17 cellular contexts compared by ENCODE assay signal in the genomic region with DNA sequence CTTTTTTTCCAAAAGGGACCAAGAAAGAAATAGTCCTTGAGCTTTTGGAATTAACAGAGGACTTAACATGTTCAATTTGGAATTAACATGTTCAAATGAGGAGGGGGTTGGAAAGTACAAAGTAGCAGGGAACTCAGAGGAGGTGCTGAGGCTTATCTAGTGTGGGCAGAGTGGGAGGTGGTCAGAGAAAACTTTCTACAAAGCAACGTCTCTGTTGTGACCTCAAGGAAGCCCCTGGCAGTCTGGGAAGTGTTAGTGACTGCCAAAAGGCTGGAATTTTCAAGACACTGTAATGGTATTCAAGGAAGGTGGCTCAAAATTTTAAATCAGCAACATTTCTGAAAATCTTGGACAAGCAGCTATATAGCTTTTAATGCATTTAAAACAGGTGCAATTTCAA.
"Had no signal": no experiment of that assay in that cellular context is flagged by ENCODE, and none has a peak within 500 bp of the region (broad histone marks: within the 10 kb centered on the region; RNA-seq: fewer than 3 reads in every experiment).

No MANE protein-coding gene starts in this region.

- DNase-seq: dorsolateral prefrontal cortex; effector CD4-positive, alpha-beta T cell; hypothalamus; immature natural killer cell; left ventricle myocardium superior; mucosa of descending colon; naive B cell; stimulated activated CD4-positive, alpha-beta T cell treated with anti-CD3 and anti-CD28 coated beads, Interleukin-12 subunit alpha, Interleukin-12 subunit beta, amount 100 ng/mL, for 4 hours; stimulated activated CD4-positive, alpha-beta T cell treated with anti-CD3 and anti-CD28 coated beads, Interleukin-1b, Interleukin-23, amount 100 ng/mL, for 48 hours; stimulated activated CD4-positive, alpha-beta T cell treated with anti-CD3 and anti-CD28 coated beads, Interleukin-4, amount 100 ng/mL, for 1 hour; stimulated activated CD8-positive, alpha-beta memory T cell treated with anti-CD3 and anti-CD28 coated beads, Interleukin-4, amount 100 ng/mL, for 48 hours; stimulated activated naive CD4-positive, alpha-beta T cell; stimulated activated naive CD8-positive, alpha-beta T cell treated with anti-CD3 and anti-CD28 coated beads, Interleukin-15, amount 100 ng/mL, for 72 hours; transverse colon; upper lobe of right lung had no signal

- ATAC-seq: left ventricle myocardium superior; mucosa of descending colon; natural killer cell treated with Interleukin-12 subunit alpha and Interleukin-12 subunit beta and Interleukin-15 and Interleukin-18, amount 100 ng/mL, for 72 hours; sciatic nerve; stimulated activated naive CD8-positive, alpha-beta T cell treated with anti-CD3 and anti-CD28 coated beads, Interleukin-15, amount 100 ng/mL, for 72 hours; upper lobe of right lung had no signal
